23 cellular contexts compared by ENCODE assay signal in genomic region chr10:52440612-52441285, GRCh38.
DNase-seq lines count a peak whose midpoint lies in the region; ATAC-seq, FAIRE-seq and TF ChIP-seq lines count a peak whose summit lies in the region.
"Had no signal": no experiment of that assay in that cellular context is flagged by ENCODE, and none has a peak within 500 bp of the region (broad histone marks: within the 10 kb centered on the region; RNA-seq: fewer than 3 reads in every experiment).

No MANE protein-coding gene starts in this region.

- no peak overlapping the region for H3K27ac Mint-ChIP-seq in GM23338
- H3K27ac Mint-ChIP-seq: stimulated activated naive CD8-positive, alpha-beta T cell treated with anti-CD3 and anti-CD28 coated beads, Interleukin-15, Interleukin-2, amounts not matched to agents 100 ng/mL and 50 ng/mL, for 24 hours had no signal

- H2AFZ ChIP-seq in GM23338 (no peak overlapping the region), H1 (ENCODE audit: low read length) (peak overlapping the region; percentile 72; the same call in 1 of the 2 replicates), neural cell (ENCODE audit: low read depth, low read length) (no peak overlapping the region)

- no peak overlapping the region for H4K5ac ChIP-seq in H1 (ENCODE audit: insufficient read length, low read depth, low read length)

- H3K23me2 ChIP-seq in H1 (ENCODE audit: low read depth, low read length): no peaks in the 10 kb centered on the region

- H3K56ac ChIP-seq in H1 (replicated peaks; ENCODE audit: insufficient read length, low read depth, low read length): no peak overlapping the region

- no peak overlapping the region for H2BK5ac ChIP-seq in H1 (ENCODE audit: low read depth, low read length)

- 0 out of 2 replicates have a peak, but pooled peaks cover under 1% of the 10 kb centered on the region for H3K4me1 ChIP-seq in GM23338 (ENCODE audit: insufficient read depth)
- H3K4me1 ChIP-seq in H1 (replicated peaks in 1 of 4; ENCODE audit: control insufficient read depth in 3 of 4, insufficient read depth in 4 of 4, low read length in 3 of 4): peaks cover 0 to 2% (median 0%) of the 10 kb centered on the region in 4 experiments; a peak in 2 of 7 replicates
- H3K4me1 ChIP-seq: tibial nerve had no signal

- no peak overlapping the region for H3K4me3 ChIP-seq in GM23338
- H3K4me3 ChIP-seq in H1 (ENCODE audit: extremely low read depth in 1 of 4, insufficient read depth in 2 of 4, low read depth in 3 of 4, low read length in 4 of 4): no peak overlapping the region
- H3K4me3 ChIP-seq in neural cell (ENCODE audit: low read length): no peak overlapping the region
- H3K4me3 ChIP-seq: HAP-1, left ventricle myocardium inferior, mucosa of descending colon, ovary, tibial nerve had no signal

- H4K8ac ChIP-seq in H1 (ENCODE audit: extremely low read depth, insufficient read depth, low read length): no peak overlapping the region

- no peak overlapping the region for H2BK120ac ChIP-seq in H1 (replicated peaks; ENCODE audit: low read depth, low read length)

- no peak for TF ChIP-seq POLR2A in H1 (IDR thresholded peaks at IDR 0.05; ENCODE audit: control extremely low read depth in 1 of 2, low read depth in 2 of 2, low read length in 2 of 2)

- no peaks in the 10 kb centered on the region for H3K9me3 Mint-ChIP-seq in GM23338
- H3K9me3 Mint-ChIP-seq: stimulated activated naive CD8-positive, alpha-beta T cell treated with anti-CD3 and anti-CD28 coated beads, Interleukin-15, Interleukin-2, amounts not matched to agents 100 ng/mL and 50 ng/mL, for 24 hours had no signal

- peak; percentile 5 for DNase-seq in GM23338 (ENCODE audit: low spot score)
- DNase-seq in NCI-H2227 treated with DMSO at 0.1 percent for 48 hours (lab: John Stamatoyannopoulos, UW): peak; percentile 2
- DNase-seq in H1 (ENCODE audit: low read depth in 1 of 2, low spot score in 2 of 2): no peak
- DNase-seq in omental fat pad (ENCODE audit: low spot score): no peak
- no peak for DNase-seq in posterior cingulate gyrus
- DNase-seq: activated CD4-positive, alpha-beta T cell treated with anti-CD3 and anti-CD28 coated beads, Interleukin-2, amount 50 U/mL, for 1 hour; activated gamma-delta T cell treated with Interleukin-2 at 50 U/mL for 16 hours; amniotic stem cell; caudate nucleus; glutamatergic neuron; left ventricle myocardium inferior; mucosa of descending colon; NCI-H1694; NCI-H446; ovary; SIG-M5; stimulated activated CD4-positive, alpha-beta T cell treated with anti-CD3 and anti-CD28 coated beads, Interleukin-2, amount 100 ng/mL, for 24 hours had no signal

- TF ChIP-seq EP300 in H1 (IDR thresholded peaks at IDR 0.05; ENCODE audit: borderline replicate concordance in 1 of 2, low read depth in 2 of 2, low read length in 2 of 2) (no peak), neural cell (conservative IDR thresholded peaks at IDR 0.05; ENCODE audit: poor library complexity, severe bottlenecking) (no peak)

- H3K4me3 Mint-ChIP-seq in GM23338: no peak overlapping the region
- H3K4me3 Mint-ChIP-seq: stimulated activated naive CD8-positive, alpha-beta T cell treated with anti-CD3 and anti-CD28 coated beads, Interleukin-15, Interleukin-2, amounts not matched to agents 100 ng/mL and 50 ng/mL, for 24 hours had no signal

- CTCF ChIA-PET in H1 (lab: Charles Lee; ENCODE audit: partially characterized antibody): interaction anchor here (0.6 to 2.2 kb wide), 4 partner anchors 11 to 91 kb away, joined by 3 to 8 read pairs (median 3); no protein-coding TSS in a partner anchor

- no peaks in the 10 kb centered on the region for H3K36me3 Mint-ChIP-seq in GM23338 (ENCODE audit: low read depth)

- H4K20me1 ChIP-seq in GM23338 (replicated peaks; ENCODE audit: insufficient read depth) (no peaks in the 10 kb centered on the region), H1 (replicated peaks in 1 of 2; ENCODE audit: control insufficient read depth in 1 of 2, insufficient read depth in 2 of 2, low read length in 2 of 2) (no peaks in the 10 kb centered on the region), neural cell (ENCODE audit: insufficient read depth) (no peaks in the 10 kb centered on the region)

- H3K27me3 ChIP-seq in GM23338 (ENCODE audit: insufficient read depth): no peaks in the 10 kb centered on the region
- no peaks in the 10 kb centered on the region for H3K27me3 ChIP-seq in H1 (replicated peaks in 1 of 4; ENCODE audit: control insufficient read depth in 3 of 4, extremely low read depth in 1 of 4, insufficient read depth in 3 of 4, low read length in 3 of 4)
- H3K27me3 ChIP-seq in neural cell (ENCODE audit: insufficient read depth, low read depth, low read length): no peaks in the 10 kb centered on the region
- H3K27me3 ChIP-seq: ovary, tibial nerve had no signal

- H3K9me2 ChIP-seq in GM23338 (ENCODE audit: insufficient read depth): no peaks in the 10 kb centered on the region
- no peaks in the 10 kb centered on the region for H3K9me2 ChIP-seq in neural cell (ENCODE audit: insufficient read depth, low read length)

- H4K91ac ChIP-seq in H1 (replicated peaks; ENCODE audit: insufficient read length, low read length): no peak overlapping the region

- H2AK5ac ChIP-seq in H1 (ENCODE audit: low read depth, low read length): no peak overlapping the region

- POLR2A ChIA-PET in H1 (lab: Charles Lee; ENCODE audit: partially characterized antibody): no interaction called here

- no peaks in the 10 kb centered on the region for H3K36me3 ChIP-seq in GM23338 (ENCODE audit: insufficient read depth)
- no peaks in the 10 kb centered on the region for H3K36me3 ChIP-seq in H1 (ENCODE audit: control insufficient read depth in 2 of 4, insufficient read depth in 4 of 4, low read length in 3 of 4)
- H3K36me3 ChIP-seq in neural cell (ENCODE audit: insufficient read depth, low read length): no peaks in the 10 kb centered on the region
- H3K36me3 ChIP-seq: HAP-1, left ventricle myocardium inferior, ovary, tibial nerve had no signal

- H3K9me3 ChIP-seq in H1 (ENCODE audit: insufficient read depth in 2 of 2, low read depth in 1 of 2, low read length in 1 of 2): no peaks in the 10 kb centered on the region
- no peaks in the 10 kb centered on the region for H3K9me3 ChIP-seq in neural cell (ENCODE audit: low read length)
- H3K9me3 ChIP-seq: HAP-1, left ventricle myocardium inferior, mucosa of descending colon, ovary, tibial nerve had no signal

- H2BK12ac ChIP-seq in H1 (ENCODE audit: low read depth, low read length): no peak overlapping the region

- H2BK15ac ChIP-seq in H1 (ENCODE audit: low read length): no peak overlapping the region

- H3K79me2 ChIP-seq in GM23338 (replicated peaks; ENCODE audit: insufficient read depth) (no peaks in the 10 kb centered on the region), H1 (ENCODE audit: control insufficient read depth in 1 of 2, insufficient read depth in 2 of 2, low read length in 2 of 2) (no peaks in the 10 kb centered on the region), neural cell (replicated peaks; ENCODE audit: insufficient read depth, low read length) (no peaks in the 10 kb centered on the region)

- H3K27ac ChIP-seq in GM23338 (ENCODE audit: low read depth) (no peak overlapping the region), H1 (ENCODE audit: low read depth, low read length) (no peak overlapping the region), neural cell (ENCODE audit: low read length) (no peak overlapping the region)
- H3K27ac ChIP-seq: left ventricle myocardium inferior, ovary, tibial nerve had no signal

- intact Hi-C loops in posterior cingulate gyrus (cut with DNase I): no loop called here

- no peak overlapping the region for H3K4ac ChIP-seq in H1 (replicated peaks; ENCODE audit: insufficient read length, low read depth, low read length)

- no peak overlapping the region for H3K4me2 ChIP-seq in GM23338
- no peak overlapping the region for H3K4me2 ChIP-seq in H1 (ENCODE audit: insufficient read depth in 1 of 2, low read depth in 2 of 2, low read length in 2 of 2)
- no peak overlapping the region for H3K4me2 ChIP-seq in neural cell (ENCODE audit: low read length)

- no peaks in the 10 kb centered on the region for H3K79me1 ChIP-seq in H1 (ENCODE audit: low read depth, low read length)

- H3K18ac ChIP-seq in H1 (ENCODE audit: extremely low read depth, low read length): no peak overlapping the region

- H3K9ac ChIP-seq in H1 (replicated peaks in 1 of 4; ENCODE audit: extremely low read depth in 1 of 4, low read depth in 3 of 4, low read length in 3 of 4): no peak overlapping the region
- H3K9ac ChIP-seq in neural cell (ENCODE audit: low read length): no peak overlapping the region

- TF ChIP-seq RAD21 in H1 (IDR thresholded peaks at IDR 0.05 in 1 of 2, conservative IDR thresholded peaks at IDR 0.05 in 1 of 2; ENCODE audit: low read depth in 2 of 2, low read length in 2 of 2) (no peak), neural cell (conservative IDR thresholded peaks at IDR 0.05) (no peak)

- no peaks in the 10 kb centered on the region for H3K4me1 Mint-ChIP-seq in GM23338

- FAIRE-seq in H1 (lab: Jason Lieb, UNC): no peak

- no peak overlapping the region for H3K23ac ChIP-seq in H1 (ENCODE audit: insufficient read length)

- no peak overlapping the region for H2BK20ac ChIP-seq in H1 (ENCODE audit: low read length)

- H3F3A ChIP-seq in GM23338 (replicated peaks; ENCODE audit: low read depth) (no peaks in the 10 kb centered on the region), neural cell (ENCODE audit: insufficient read depth, low read length, poor library complexity, severe bottlenecking) (no peaks in the 10 kb centered on the region)

- peaks cover 3% of the 10 kb centered on the region for H3K27me3 Mint-ChIP-seq in GM23338 (ENCODE audit: insufficient read depth, low read depth, poor library complexity)
- H3K27me3 Mint-ChIP-seq: stimulated activated naive CD8-positive, alpha-beta T cell treated with anti-CD3 and anti-CD28 coated beads, Interleukin-15, Interleukin-2, amounts not matched to agents 100 ng/mL and 50 ng/mL, for 24 hours had no signal

- H3K14ac ChIP-seq in H1 (ENCODE audit: insufficient read length): no peak overlapping the region

- TF ChIP-seq CTCF in GM23338 (conservative IDR thresholded peaks at IDR 0.05; ENCODE audit: low read depth in 2 of 2): no peak; a peak in 1 of 4 replicates
- TF ChIP-seq CTCF in H1 (IDR thresholded peaks at IDR 0.05; ENCODE audit: control extremely low read depth in 1 of 3, insufficient read depth in 1 of 3, low read depth in 1 of 3, low read length in 3 of 3): no peak
- no peak for TF ChIP-seq CTCF in neural cell (IDR thresholded peaks at IDR 0.05; ENCODE audit: poor library complexity, severe bottlenecking)
- TF ChIP-seq CTCF in omental fat pad (IDR thresholded peaks at IDR 0.05): no peak

- 79% methylated on average over 7 of the region's 7 CpGs; no CpG with 5 or more reads in 1 of the 2 experiments for WGBS in H1 (ENCODE audit: extremely low coverage in 1 of 2, insufficient coverage in 1 of 2, insufficient read length in 1 of 2, insufficient replicate concordance in 2 of 2, low coverage in 1 of 2, low lambda C conversion rate in 2 of 2, missing lambda C conversion rate in 1 of 2), 2 experiments

- ATAC-seq in GM23338 (peak; percentile 72), omental fat pad (ENCODE audit: low FRiP score) (no peak), GM21723 (IDR thresholded peaks at IDR 0.05; ENCODE audit: unreplicated experiment) (no peak)
- ATAC-seq: esophagus mucosa, mucosa of descending colon had no signal

TF ChIP-seq in GM23338, 12 proteins besides CTCF, POLR2A, EP300 and RAD21 (continues in another document):
- TF ChIP-seq JUNB (IDR thresholded peaks at IDR 0.05; ENCODE audit: unreplicated experiment): no peak

TF ChIP-seq in neural cell, 6 proteins besides CTCF, POLR2A, EP300 and RAD21 (continues in another document):
- no peak for TF ChIP-seq MXI1 (conservative IDR thresholded peaks at IDR 0.05; ENCODE audit: poor library complexity, severe bottlenecking)

Comparison
In these comparisons a context has a peak if more than half of its experiments do, and no peak if none do; other contexts are left out.
1. DNase-seq: peak in GM23338 (single experiment) and NCI-H2227 treated with DMSO at 0.1 percent for 48 hours (single experiment); none in H1 (0 of 2), omental fat pad (single experiment) and posterior cingulate gyrus (0 of 10).